Comparison of ENCODE assay signal across 9 cellular contexts in genomic region chr7:44083796-44084195, GRCh38.
DNase-seq lines count a peak whose midpoint lies in the region; ATAC-seq and TF ChIP-seq lines count a peak whose summit lies in the region.
"Had no signal": no experiment of that assay in that cellular context is flagged by ENCODE, and none has a peak within 500 bp of the region (broad histone marks: within the 10 kb centered on the region; RNA-seq: fewer than 3 reads in every experiment).

No MANE protein-coding gene starts in this region.

- H3K4me1 Mint-ChIP-seq in stimulated activated naive CD8-positive, alpha-beta T cell treated with anti-CD3 and anti-CD28 coated beads, Interleukin-15, Interleukin-2, amounts not matched to agents 100 ng/mL and 50 ng/mL, for 24 hours (ENCODE audit: low read depth): peaks cover 37% of the 10 kb centered on the region
- H3K4me1 Mint-ChIP-seq in nephron progenitor cell: peaks cover 76% of the 10 kb centered on the region

- no peaks in the 10 kb centered on the region for H3K27me3 Mint-ChIP-seq in stimulated activated naive CD8-positive, alpha-beta T cell treated with anti-CD3 and anti-CD28 coated beads, Interleukin-15, Interleukin-2, amounts not matched to agents 100 ng/mL and 50 ng/mL, for 24 hours
- H3K27me3 Mint-ChIP-seq in nephron progenitor cell (ENCODE audit: low read depth, poor library complexity): peaks cover 10% of the 10 kb centered on the region

- peak overlapping the region; percentile 53 for H3K27ac Mint-ChIP-seq in stimulated activated naive CD8-positive, alpha-beta T cell treated with anti-CD3 and anti-CD28 coated beads, Interleukin-15, Interleukin-2, amounts not matched to agents 100 ng/mL and 50 ng/mL, for 24 hours
- H3K27ac Mint-ChIP-seq in nephron progenitor cell: no peak overlapping the region

- peak overlapping the region; percentile 63 for H3K4me3 Mint-ChIP-seq in stimulated activated naive CD8-positive, alpha-beta T cell treated with anti-CD3 and anti-CD28 coated beads, Interleukin-15, Interleukin-2, amounts not matched to agents 100 ng/mL and 50 ng/mL, for 24 hours
- H3K4me3 Mint-ChIP-seq in nephron progenitor cell: peak overlapping the region; percentile 59

- no peak for ATAC-seq in stimulated activated naive CD8-positive, alpha-beta T cell treated with anti-CD3 and anti-CD28 coated beads, Interleukin-15, Interleukin-2, amounts not matched to agents 100 U/mL and 50 U/mL, for 24 hours
- ATAC-seq in HG02981 (IDR thresholded peaks at IDR 0.05; ENCODE audit: unreplicated experiment): no peak

- no peak for TF ChIP-seq CTCF in nephron progenitor cell (IDR thresholded peaks at IDR 0.05)

- peak overlapping the region; percentile 16 for H3K27ac ChIP-seq in caudate nucleus (ENCODE audit: low read depth, low read length)

- no peaks in the 10 kb centered on the region for H3K9me3 Mint-ChIP-seq in stimulated activated naive CD8-positive, alpha-beta T cell treated with anti-CD3 and anti-CD28 coated beads, Interleukin-15, Interleukin-2, amounts not matched to agents 100 ng/mL and 50 ng/mL, for 24 hours
- H3K9me3 Mint-ChIP-seq in nephron progenitor cell: no peaks in the 10 kb centered on the region

- H3K36me3 Mint-ChIP-seq in stimulated activated naive CD8-positive, alpha-beta T cell treated with anti-CD3 and anti-CD28 coated beads, Interleukin-15, Interleukin-2, amounts not matched to agents 100 ng/mL and 50 ng/mL, for 24 hours (ENCODE audit: low read depth): peaks cover 14% of the 10 kb centered on the region
- H3K36me3 Mint-ChIP-seq in nephron progenitor cell (ENCODE audit: low read depth): peaks cover 7% of the 10 kb centered on the region

- DNase-seq in stimulated activated naive CD8-positive, alpha-beta T cell treated with anti-CD3 and anti-CD28 coated beads, Interleukin-15, Interleukin-2, amounts not matched to agents 100 U/mL and 50 U/mL, for 24 hours: no peak
- no peak for DNase-seq in caudate nucleus (lab: John Stamatoyannopoulos, UW)
- no peak for DNase-seq in nephron progenitor cell
- no peak for DNase-seq in GM19238 (ENCODE audit: insufficient read length, low spot score)
- no peak for DNase-seq in SKM-1 treated with dmso at 0.1 percent for 144 hours (lab: John Stamatoyannopoulos, UW; ENCODE audit: unreplicated experiment)
- no peak for DNase-seq in NCI-H1436 treated with DMSO at 0.1 percent for 48 hours (lab: John Stamatoyannopoulos, UW)
- DNase-seq: C1 segment of cervical spinal cord had no signal
